Comparison of ENCODE assay signal across 10 cellular contexts in the genomic region with DNA sequence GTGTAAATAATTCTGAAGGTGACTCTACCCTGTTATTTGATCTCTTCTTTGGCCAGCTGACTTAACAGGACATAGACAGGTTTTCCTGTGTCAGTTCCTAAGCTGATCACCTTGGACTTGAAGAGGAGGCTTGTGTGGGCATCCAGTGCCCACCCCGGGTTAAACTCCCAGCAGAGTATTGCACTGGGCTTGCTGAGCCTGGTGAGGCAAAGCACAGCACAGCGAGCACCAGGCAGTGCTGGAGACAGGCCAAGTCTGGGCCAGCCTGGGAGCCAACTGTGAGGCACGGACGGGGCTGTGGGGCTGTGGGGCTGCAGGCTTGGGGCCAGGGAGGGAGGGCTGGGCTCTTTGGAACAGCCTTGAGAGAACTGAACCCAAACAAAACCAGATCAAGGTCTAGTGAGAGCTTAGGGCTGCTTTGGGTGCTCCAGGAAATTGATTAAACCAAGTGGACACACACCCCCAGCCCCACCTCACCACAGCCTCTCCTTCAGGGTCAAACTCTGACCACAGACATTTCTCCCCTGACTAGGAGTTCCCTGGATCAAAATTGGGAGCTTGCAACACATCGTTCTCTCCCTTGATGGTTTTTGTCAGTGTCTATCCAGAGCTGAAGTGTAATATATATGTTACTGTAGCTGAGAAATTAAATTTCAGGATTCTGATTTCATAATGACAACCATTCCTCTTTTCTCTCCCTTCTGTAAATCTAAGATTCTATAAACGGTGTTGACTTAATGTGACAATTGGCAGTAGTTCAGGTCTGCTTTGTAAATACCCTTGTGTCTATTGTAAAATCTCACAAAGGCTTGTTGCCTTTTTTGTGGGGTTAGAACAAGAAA. TPM values are rescaled to one million over a fixed set of nuclear protein-coding genes. Genes with fewer than 3 reads are reported as not detected.
DNase-seq lines count a peak whose midpoint lies in the region; ATAC-seq, FAIRE-seq and TF ChIP-seq lines count a peak whose summit lies in the region.
"Had no signal": no experiment of that assay in that cellular context is flagged by ENCODE, and none has a peak within 500 bp of the region (broad histone marks: within the 10 kb centered on the region; RNA-seq: fewer than 3 reads in every experiment).

No MANE protein-coding gene starts in this region.

- 41 to 67% (median 53%) methylated on average over 4 to 6 of the region's 6 CpGs for WGBS in spleen, 5 donors

- peaks cover 12% of the 10 kb centered on the region for H3K4me1 Mint-ChIP-seq in astrocyte (ENCODE audit: low read depth, unreplicated experiment)

- H3K27me3 Mint-ChIP-seq in astrocyte (ENCODE audit: low read depth, unreplicated experiment): peaks cover 6% of the 10 kb centered on the region

- H3K27ac ChIP-seq in right atrium auricular region: no peak overlapping the region
- no peak overlapping the region for H3K27ac ChIP-seq in astrocyte (ENCODE audit: low read depth, low read length)
- peak overlapping the region; percentile 24 for H3K27ac ChIP-seq in layer of hippocampus (ENCODE audit: low read depth, low read length)
- no peak overlapping the region for H3K27ac ChIP-seq in spleen

- TF ChIP-seq POLR2A in spleen (IDR thresholded peaks at IDR 0.05): no peak

- no peak overlapping the region for H3K27ac Mint-ChIP-seq in astrocyte (ENCODE audit: unreplicated experiment)
- H3K27ac Mint-ChIP-seq: activated T-helper 2 cell treated with anti-CD3 and anti-CD28 coated beads, Interferon-gamma antibody, Interleukin-2, Interleukin-4, amounts not matched to agents 10 μg/mL and 5 μg/mL and 100 μg/mL, durations not matched to agents 14 hours and 24 hours and 36 hours; natural killer cell had no signal

- H3K4me3 ChIP-seq in right atrium auricular region (no peak overlapping the region), astrocyte (ENCODE audit: insufficient read depth, low read depth, low read length) (no peak overlapping the region), spleen (no peak overlapping the region)

- peaks cover 2% of the 10 kb centered on the region for H3K36me3 Mint-ChIP-seq in astrocyte (ENCODE audit: low read depth, unreplicated experiment)
- H3K36me3 Mint-ChIP-seq: natural killer cell had no signal

- no peaks in the 10 kb centered on the region for H3K27me3 ChIP-seq in right atrium auricular region
- no peaks in the 10 kb centered on the region for H3K27me3 ChIP-seq in astrocyte (ENCODE audit: insufficient read depth, low read length)
- no peaks in the 10 kb centered on the region for H3K27me3 ChIP-seq in layer of hippocampus (ENCODE audit: control insufficient read depth, insufficient read depth, low read length)
- H3K27me3 ChIP-seq in spleen (replicated peaks in 1 of 7): no peaks in the 10 kb centered on the region

- H3K9ac ChIP-seq in astrocyte (ENCODE audit: low read length): no peak overlapping the region

- no peak overlapping the region for H3K4me3 Mint-ChIP-seq in astrocyte (ENCODE audit: unreplicated experiment)
- H3K4me3 Mint-ChIP-seq: natural killer cell had no signal

- H3K79me2 ChIP-seq in astrocyte (ENCODE audit: insufficient read depth, low read length): no peaks in the 10 kb centered on the region

- intact Hi-C loops in Right ventricle myocardium inferior (cut with DNase I): loop anchor here (2.0 to 10.0 kb wide), 3 partner anchors 38 to 281 kb away; no protein-coding TSS in a partner anchor
- intact Hi-C loops in spleen (cut with DNase I; ENCODE audit: low total_unique reads): loop anchor here (5.0 to 10.0 kb wide), 2 partner anchors 208 to 281 kb away; no protein-coding TSS in a partner anchor

- H2AFZ ChIP-seq in astrocyte (ENCODE audit: low read depth, low read length): no peak overlapping the region

- H3K9me3 Mint-ChIP-seq in astrocyte (ENCODE audit: unreplicated experiment): no peaks in the 10 kb centered on the region
- H3K9me3 Mint-ChIP-seq: activated T-helper 2 cell treated with anti-CD3 and anti-CD28 coated beads, Interferon-gamma antibody, Interleukin-2, Interleukin-4, amounts not matched to agents 10 μg/mL and 5 μg/mL and 100 μg/mL, durations not matched to agents 14 hours and 24 hours and 36 hours; natural killer cell had no signal

- H3K4me2 ChIP-seq in astrocyte (ENCODE audit: low read length): no peak overlapping the region

- H3K9me3 ChIP-seq in right atrium auricular region (no peaks in the 10 kb centered on the region), astrocyte (ENCODE audit: insufficient read depth, low read depth, low read length) (no peaks in the 10 kb centered on the region), spleen (no peaks in the 10 kb centered on the region)

- no peaks in the 10 kb centered on the region for H3K36me3 ChIP-seq in right atrium auricular region
- no peaks in the 10 kb centered on the region for H3K36me3 ChIP-seq in astrocyte (ENCODE audit: insufficient read depth, low read length)
- no peaks in the 10 kb centered on the region for H3K36me3 ChIP-seq in spleen

- FAIRE-seq in astrocyte (lab: Jason Lieb, UNC): no peak

- no peaks in the 10 kb centered on the region for H4K20me1 ChIP-seq in astrocyte (ENCODE audit: insufficient read depth, low read length)

- H3K4me1 ChIP-seq in right atrium auricular region (peaks cover 0 to 6% of the 10 kb centered on the region in 2 donors), astrocyte (ENCODE audit: insufficient read depth, low read length) (no peaks in the 10 kb centered on the region), spleen (peaks cover 0 to 8% (median 2%) of the 10 kb centered on the region in 6 donors)

- no peak for DNase-seq in Right ventricle myocardium inferior (ENCODE audit: missing footprints)
- no peak for DNase-seq in right atrium auricular region (ENCODE audit: low spot score)
- peak; percentile 14 for DNase-seq in astrocyte (ENCODE audit: low read depth)
- DNase-seq in spleen: no peak
- DNase-seq in activated T-cell treated with anti-CD3 and anti-CD28 coated beads for 4 hours: no peak
- no peak for DNase-seq in RKO (ENCODE audit: low spot score)
- DNase-seq: natural killer cell had no signal

- ATAC-seq in Right ventricle myocardium inferior (peak; percentile 39), GM21381 (IDR thresholded peaks at IDR 0.05; ENCODE audit: unreplicated experiment) (no peak)
- ATAC-seq: natural killer cell had no signal

- TF ChIP-seq CTCF in right atrium auricular region (IDR thresholded peaks at IDR 0.05): no peak
- TF ChIP-seq CTCF in astrocyte (IDR thresholded peaks at IDR 0.05; ENCODE audit: insufficient read depth, low read depth, low read length): no peak
- no peak for TF ChIP-seq CTCF in spleen (IDR thresholded peaks at IDR 0.05 in 8 of 11, conservative IDR thresholded peaks at IDR 0.05 in 3 of 11)

RNA-seq across cellular contexts. Expression of a gene that starts 5.1 kb away (rescaled TPM):
- total RNA-seq in Right ventricle myocardium inferior (not detected), right atrium auricular region (not detected), astrocyte (not detected in 2 replicates), spleen (not detected)
- polyA plus RNA-seq in spleen: not detected
- total RNA-seq: activated T-helper 2 cell treated with anti-CD3 and anti-CD28 coated beads, Interferon-gamma antibody, Interleukin-2, Interleukin-4, amounts not matched to agents 10 μg/mL and 5 μg/mL and 100 μg/mL, durations not matched to agents 14 hours and 24 hours and 36 hours; natural killer cell had no signal
